Comparison of ENCODE assay signal across 14 cellular contexts in genomic region chr13:90253806-90254205, GRCh38.
DNase-seq lines count a peak whose midpoint lies in the region; ATAC-seq, FAIRE-seq and TF ChIP-seq lines count a peak whose summit lies in the region.
"Had no signal": no experiment of that assay in that cellular context is flagged by ENCODE, and none has a peak within 500 bp of the region (broad histone marks: within the 10 kb centered on the region; RNA-seq: fewer than 3 reads in every experiment).

No MANE protein-coding gene starts in this region.

- H3K4me1 ChIP-seq in H9 (ENCODE audit: insufficient read depth, low read length): no peaks in the 10 kb centered on the region
- H3K4me1 ChIP-seq in H1 (replicated peaks in 1 of 4; ENCODE audit: control insufficient read depth in 3 of 4, insufficient read depth in 4 of 4, low read length in 3 of 4): no peaks in the 10 kb centered on the region

- 0 out of 3 replicates have a peak, but pooled peaks have one; percentile 21 for TF ChIP-seq CTCF in H9 (conservative IDR thresholded peaks at IDR 0.05)
- TF ChIP-seq CTCF in H1 (IDR thresholded peaks at IDR 0.05; ENCODE audit: control extremely low read depth in 1 of 3, insufficient read depth in 1 of 3, low read depth in 1 of 3, low read length in 3 of 3): peak in 1 of 3 experiments; percentile 9; a peak in 1 of 4 replicates

- no peak overlapping the region for H2BK15ac ChIP-seq in H9 (ENCODE audit: low read depth, low read length)
- no peak overlapping the region for H2BK15ac ChIP-seq in H1 (ENCODE audit: low read length)

- no peaks in the 10 kb centered on the region for H3K36me3 ChIP-seq in H1 (ENCODE audit: control insufficient read depth in 2 of 4, insufficient read depth in 4 of 4, low read length in 3 of 4)

- H3K79me2 ChIP-seq in H9 (ENCODE audit: insufficient read depth, low read length) (no peaks in the 10 kb centered on the region), H1 (ENCODE audit: control insufficient read depth in 1 of 2, insufficient read depth in 2 of 2, low read length in 2 of 2) (no peaks in the 10 kb centered on the region)

- H4K20me1 ChIP-seq in H9 (ENCODE audit: control insufficient read depth, insufficient read depth, insufficient read length): no peaks in the 10 kb centered on the region
- no peaks in the 10 kb centered on the region for H4K20me1 ChIP-seq in H1 (replicated peaks in 1 of 2; ENCODE audit: control insufficient read depth in 1 of 2, insufficient read depth in 2 of 2, low read length in 2 of 2)

- FAIRE-seq in H1 (lab: Jason Lieb, UNC): no peak

- H4K8ac ChIP-seq in H9 (replicated peaks; ENCODE audit: insufficient read length, low read depth, low read length): no peak overlapping the region
- no peak overlapping the region for H4K8ac ChIP-seq in H1 (ENCODE audit: extremely low read depth, insufficient read depth, low read length)

- H3K9ac ChIP-seq in H9 (ENCODE audit: extremely low read depth, insufficient read length, low read length) (no peak overlapping the region), H1 (replicated peaks in 1 of 4; ENCODE audit: extremely low read depth in 1 of 4, low read depth in 3 of 4, low read length in 3 of 4) (no peak overlapping the region)
- H3K9ac ChIP-seq: KMS-11 had no signal

- H3K27ac ChIP-seq in H9 (ENCODE audit: insufficient read length, low read depth, low read length) (no peak overlapping the region), H1 (ENCODE audit: low read depth, low read length) (no peak overlapping the region)
- H3K27ac ChIP-seq: KMS-11 had no signal

- H4K91ac ChIP-seq in H9 (ENCODE audit: insufficient read length, low read depth, low read length) (no peak overlapping the region), H1 (replicated peaks; ENCODE audit: insufficient read length, low read length) (no peak overlapping the region)

- peaks cover 0 to 5% (median 4%) of the 10 kb centered on the region in 3 experiments; a peak in 3 of 7 replicates for H3K36me3 Mint-ChIP-seq in H9 (ENCODE audit: insufficient read depth in 1 of 3, low read depth in 3 of 3)
- H3K36me3 Mint-ChIP-seq: CD4-positive, CD25-positive, alpha-beta regulatory T cell had no signal

- TF ChIP-seq RAD21 in H1 (IDR thresholded peaks at IDR 0.05 in 1 of 2, conservative IDR thresholded peaks at IDR 0.05 in 1 of 2; ENCODE audit: low read depth in 2 of 2, low read length in 2 of 2): peak; percentile 40 to 45; a peak in 3 of 4 replicates

- no peak overlapping the region for H3K18ac ChIP-seq in H9 (ENCODE audit: insufficient read length, low read depth, low read length)
- H3K18ac ChIP-seq in H1 (ENCODE audit: extremely low read depth, low read length): no peak overlapping the region

- H3T11ph ChIP-seq in H9 (ENCODE audit: low read length): no peak overlapping the region

- H3K27me3 Mint-ChIP-seq in H9 (ENCODE audit: low read depth): no peaks in the 10 kb centered on the region
- H3K27me3 Mint-ChIP-seq: B cell; CD4-positive, CD25-positive, alpha-beta regulatory T cell had no signal

- H3K27me3 ChIP-seq in H9 (ENCODE audit: insufficient read depth, low read length) (no peaks in the 10 kb centered on the region), H1 (replicated peaks in 1 of 4; ENCODE audit: control insufficient read depth in 3 of 4, extremely low read depth in 1 of 4, insufficient read depth in 3 of 4, low read length in 3 of 4) (no peaks in the 10 kb centered on the region)

- H3K14ac ChIP-seq in H9 (ENCODE audit: insufficient read depth, low read length): no peak overlapping the region
- H3K14ac ChIP-seq in H1 (ENCODE audit: insufficient read length): no peak overlapping the region

- ATAC-seq in HG02884 (IDR thresholded peaks at IDR 0.05; ENCODE audit: unreplicated experiment): no peak

- TF ChIP-seq POLR2A in H1 (IDR thresholded peaks at IDR 0.05; ENCODE audit: control extremely low read depth in 1 of 2, low read depth in 2 of 2, low read length in 2 of 2): no peak

- H2BK12ac ChIP-seq in H9 (ENCODE audit: insufficient read length, low read depth, low read length): no peak overlapping the region
- no peak overlapping the region for H2BK12ac ChIP-seq in H1 (ENCODE audit: low read depth, low read length)

- H2BK20ac ChIP-seq in H9 (ENCODE audit: low read depth, low read length, poor library complexity, severe bottlenecking) (no peak overlapping the region), H1 (ENCODE audit: low read length) (no peak overlapping the region)

- H2BK120ac ChIP-seq in H9 (ENCODE audit: low read depth, low read length, poor library complexity, severe bottlenecking): no peak overlapping the region
- no peak overlapping the region for H2BK120ac ChIP-seq in H1 (replicated peaks; ENCODE audit: low read depth, low read length)

- H3K56ac ChIP-seq in H9 (ENCODE audit: insufficient read length, low read depth, low read length): no peak overlapping the region
- H3K56ac ChIP-seq in H1 (replicated peaks; ENCODE audit: insufficient read length, low read depth, low read length): no peak overlapping the region

- H3K23ac ChIP-seq in H9 (ENCODE audit: insufficient read length, low read depth, low read length): no peak overlapping the region
- no peak overlapping the region for H3K23ac ChIP-seq in H1 (ENCODE audit: insufficient read length)

- DNase-seq in H9 (no peak), amniotic epithelial cell (ENCODE audit: low read depth) (peak; percentile 1), H1 (ENCODE audit: low read depth in 1 of 2, low spot score in 2 of 2) (no peak), HK-2 (ENCODE audit: unreplicated experiment) (no peak), superior temporal gyrus (ENCODE audit: extremely low spot score) (no peak)
- DNase-seq: C1 segment of cervical spinal cord; CD4-positive, CD25-positive, alpha-beta regulatory T cell; DMS153; DMS79; GDM1; HCEC 1CT had no signal

- H3K4me2 ChIP-seq in H9 (ENCODE audit: insufficient read depth, insufficient read length, low read length) (no peak overlapping the region), H1 (ENCODE audit: insufficient read depth in 1 of 2, low read depth in 2 of 2, low read length in 2 of 2) (no peak overlapping the region)
- H3K4me2 ChIP-seq: KMS-11 had no signal

- H4K5ac ChIP-seq in H9 (ENCODE audit: insufficient read length, low read depth, low read length): no peak overlapping the region
- no peak overlapping the region for H4K5ac ChIP-seq in H1 (ENCODE audit: insufficient read length, low read depth, low read length)

- H2AK5ac ChIP-seq in H9 (ENCODE audit: insufficient read length, low read length) (no peak overlapping the region), H1 (ENCODE audit: low read depth, low read length) (no peak overlapping the region)

- CTCF ChIA-PET in H1 (lab: Charles Lee; ENCODE audit: partially characterized antibody): interaction anchor here (0.7 kb wide), 1 partner anchor 308 kb away, joined by 3 read pairs; no protein-coding TSS in a partner anchor

- no peak overlapping the region for H3K27ac Mint-ChIP-seq in H9
- H3K27ac Mint-ChIP-seq: B cell; CD4-positive, CD25-positive, alpha-beta regulatory T cell had no signal

- H3K9me3 ChIP-seq in H9 (ENCODE audit: control insufficient read depth, low read depth, low read length) (no peaks in the 10 kb centered on the region), H1 (ENCODE audit: insufficient read depth in 2 of 2, low read depth in 1 of 2, low read length in 1 of 2) (no peaks in the 10 kb centered on the region)

- H2AFZ ChIP-seq in H9 (ENCODE audit: low read length) (no peak overlapping the region), H1 (ENCODE audit: low read length) (0 out of 2 replicates have a peak overlapping the region, but pooled peaks have one; percentile 24)

- H3K4me1 Mint-ChIP-seq in H9: peaks cover 7% of the 10 kb centered on the region in 2 experiments
- H3K4me1 Mint-ChIP-seq: B cell; CD4-positive, CD25-positive, alpha-beta regulatory T cell had no signal

- POLR2A ChIA-PET in H1 (lab: Charles Lee; ENCODE audit: partially characterized antibody): no interaction called here

- H2BK5ac ChIP-seq in H9 (ENCODE audit: insufficient read length, low read length): no peak overlapping the region
- no peak overlapping the region for H2BK5ac ChIP-seq in H1 (ENCODE audit: low read depth, low read length)

- TF ChIP-seq EP300 in H1 (IDR thresholded peaks at IDR 0.05; ENCODE audit: borderline replicate concordance in 1 of 2, low read depth in 2 of 2, low read length in 2 of 2): no peak

- H3K23me2 ChIP-seq in H9 (ENCODE audit: insufficient read length, low read depth, low read length, poor library complexity, severe bottlenecking) (no peaks in the 10 kb centered on the region), H1 (ENCODE audit: low read depth, low read length) (no peaks in the 10 kb centered on the region)

- H3K4me3 Mint-ChIP-seq in H9: no peak overlapping the region
- H3K4me3 Mint-ChIP-seq: B cell; CD4-positive, CD25-positive, alpha-beta regulatory T cell had no signal

- H3K79me1 ChIP-seq in H9 (ENCODE audit: insufficient read depth, low read depth, low read length, poor library complexity, severe bottlenecking) (no peaks in the 10 kb centered on the region), H1 (ENCODE audit: low read depth, low read length) (no peaks in the 10 kb centered on the region)

- no CpG with 5 or more reads among the region's 5 CpGs for WGBS in H9 (ENCODE audit: extremely low coverage, insufficient read length, low lambda C conversion rate)
- 92% methylated on average over 5 of the region's 5 CpGs; no CpG with 5 or more reads in 1 of the 2 experiments for WGBS in H1 (ENCODE audit: extremely low coverage in 1 of 2, insufficient coverage in 1 of 2, insufficient read length in 1 of 2, insufficient replicate concordance in 2 of 2, low coverage in 1 of 2, low lambda C conversion rate in 2 of 2, missing lambda C conversion rate in 1 of 2), 2 experiments

- peaks cover 0 to 4% of the 10 kb centered on the region in 2 experiments; a peak in 1 of 5 replicates for H3K9me3 Mint-ChIP-seq in H9

- H3K4ac ChIP-seq in H9 (ENCODE audit: low read depth, low read length) (no peak overlapping the region), H1 (replicated peaks; ENCODE audit: insufficient read length, low read depth, low read length) (no peak overlapping the region)

- H3K4me3 ChIP-seq in H1 (ENCODE audit: extremely low read depth in 1 of 4, insufficient read depth in 2 of 4, low read depth in 3 of 4, low read length in 4 of 4): no peak overlapping the region

TF ChIP-seq in H1, 55 proteins besides CTCF, POLR2A, EP300 and RAD21 (continues in another document):
- no peak for TF ChIP-seq JUN (IDR thresholded peaks at IDR 0.05; ENCODE audit: low read depth, low read length)
- TF ChIP-seq CHD1 (IDR thresholded peaks at IDR 0.05; ENCODE audit: low read depth, low read length): no peak
- TF ChIP-seq SIX5 (IDR thresholded peaks at IDR 0.05; ENCODE audit: low read depth, low read length): no peak
- no peak for TF ChIP-seq MAFK (IDR thresholded peaks at IDR 0.05; ENCODE audit: low read depth, low read length)
- TF ChIP-seq BCL11A (IDR thresholded peaks at IDR 0.05; ENCODE audit: low read depth in 2 of 2, low read length in 2 of 2): no peak
- no peak for TF ChIP-seq BRCA1 (IDR thresholded peaks at IDR 0.05; ENCODE audit: low read depth, low read length)
